Comparison of ENCODE assay signal across 39 cellular contexts in genomic region chr12:97862072-97862471, GRCh38.
"Had no signal": no experiment of that assay in that cellular context is flagged by ENCODE, and none has a peak within 500 bp of the region (broad histone marks: within the 10 kb centered on the region; RNA-seq: fewer than 3 reads in every experiment).

No MANE protein-coding gene starts in this region.

- H3K9me3 Mint-ChIP-seq: activated naive CD4-positive, alpha-beta T cell treated with anti-CD3 and anti-CD28 coated beads for 36 hours; activated naive CD8-positive, alpha-beta T cell treated with anti-CD3 and anti-CD28 coated beads, Interleukin-2, amount 50 U/mL, for 24 hours; activated T-cell treated with anti-CD3 and anti-CD28 coated beads, Interleukin-2, amount 50 U/mL, for 4 hours had no signal

- ATAC-seq: activated naive CD4-positive, alpha-beta T cell treated with anti-CD3 and anti-CD28 coated beads, Interleukin-2, amount 50 U/mL, for 72 hours; activated naive CD8-positive, alpha-beta T cell treated with anti-CD3 and anti-CD28 coated beads, Interleukin-2, amount 50 U/mL, for 24 hours; activated T-cell treated with anti-CD3 and anti-CD28 coated beads, Interleukin-2, amount 50 U/mL, for 4 hours; activated T-cell treated with anti-CD3 and anti-CD28 coated beads, Interleukin-2, amount 50 U/mL, for 72 hours; body of pancreas had no signal

- H3K27me3 Mint-ChIP-seq: activated naive CD4-positive, alpha-beta T cell treated with anti-CD3 and anti-CD28 coated beads, Interleukin-2, amount 10 ng/mL, durations not matched to agents 7 days and 5 days; activated naive CD4-positive, alpha-beta T cell treated with anti-CD3 and anti-CD28 coated beads, Interleukin-2, amount 50 U/mL, for 24 hours; activated naive CD8-positive, alpha-beta T cell; activated naive CD8-positive, alpha-beta T cell treated with anti-CD3 and anti-CD28 coated beads for 36 hours; activated naive CD8-positive, alpha-beta T cell treated with anti-CD3 and anti-CD28 coated beads, Interleukin-2, amount 10 ng/mL, durations not matched to agents 7 days and 5 days; activated naive CD8-positive, alpha-beta T cell treated with anti-CD3 and anti-CD28 coated beads, Interleukin-2, amount 50 U/mL, for 24 hours; central memory CD8-positive, alpha-beta T cell had no signal

- DNase-seq: activated effector memory CD4-positive, alpha-beta T cell treated with anti-CD3 and anti-CD28 coated beads, Interleukin-2, amount 50 U/mL, for 16 hours; activated effector memory CD4-positive, alpha-beta T cell treated with Interleukin-2 at 50 U/mL for 16 hours; activated gamma-delta T cell; activated gamma-delta T cell treated with Interleukin-2 at 50 U/mL for 16 hours; activated naive CD4-positive, alpha-beta T cell; activated naive CD4-positive, alpha-beta T cell treated with anti-CD3 and anti-CD28 coated beads for 36 hours; activated naive CD4-positive, alpha-beta T cell treated with anti-CD3 and anti-CD28 coated beads, Interleukin-2, amount 10 ng/mL, durations not matched to agents 7 days and 5 days; activated naive CD4-positive, alpha-beta T cell treated with anti-CD3 and anti-CD28 coated beads, Interleukin-2, amount 50 U/mL, for 16 hours; activated naive CD4-positive, alpha-beta T cell treated with Interleukin-2 at 50 U/mL for 16 hours; activated naive CD8-positive, alpha-beta T cell treated with anti-CD3 and anti-CD28 coated beads for 36 hours; activated naive CD8-positive, alpha-beta T cell treated with anti-CD3 and anti-CD28 coated beads, Interleukin-2, amount 10 ng/mL, durations not matched to agents 7 days and 5 days; activated naive CD8-positive, alpha-beta T cell treated with anti-CD3 and anti-CD28 coated beads, Interleukin-2, amount 50 U/mL, for 24 hours; activated T-cell treated with anti-CD3 and anti-CD28 coated beads, Interleukin-2, amount 50 U/mL, for 4 hours; activated T-cell treated with anti-CD3 and anti-CD28 coated beads, Interleukin-2, amount 50 U/mL, for 48 hours; activated T-cell treated with anti-CD3 and anti-CD28 coated beads, Interleukin-2, amount 50 U/mL, for 72 hours; adrenal gland; amniotic stem cell; amygdala; anterior cingulate cortex; aorta; body of pancreas; brain microvascular endothelial cell; caudate nucleus; central memory CD4-positive, alpha-beta T cell; cerebellar nuclear complex; colonic mucosa had no signal

- H3K4me3 ChIP-seq: adrenal gland, ascending aorta, body of pancreas, breast epithelium, cardiac muscle cell, colonic mucosa had no signal

- H3K36me3 Mint-ChIP-seq: activated naive CD4-positive, alpha-beta T cell treated with anti-CD3 and anti-CD28 coated beads, Interleukin-2, amount 10 ng/mL, durations not matched to agents 7 days and 5 days; activated naive CD4-positive, alpha-beta T cell treated with anti-CD3 and anti-CD28 coated beads, Interleukin-2, amount 50 U/mL, for 24 hours; activated naive CD4-positive, alpha-beta T cell treated with anti-CD3 and anti-CD28 coated beads, Interleukin-2, amount 50 U/mL, for 72 hours; activated naive CD8-positive, alpha-beta T cell; activated naive CD8-positive, alpha-beta T cell treated with anti-CD3 and anti-CD28 coated beads for 36 hours; activated naive CD8-positive, alpha-beta T cell treated with anti-CD3 and anti-CD28 coated beads, Interleukin-2, amount 10 ng/mL, durations not matched to agents 7 days and 5 days; brain had no signal

- H3K36me3 ChIP-seq: adrenal gland, ascending aorta, brain microvascular endothelial cell, breast epithelium, cardiac muscle cell, colonic mucosa had no signal

- H3K4me1 ChIP-seq: adrenal gland, ascending aorta, body of pancreas, breast epithelium, colonic mucosa had no signal

- H3K4me3 Mint-ChIP-seq: activated naive CD4-positive, alpha-beta T cell treated with anti-CD3 and anti-CD28 coated beads for 36 hours; activated naive CD4-positive, alpha-beta T cell treated with anti-CD3 and anti-CD28 coated beads, Interleukin-2, amount 10 ng/mL, durations not matched to agents 7 days and 5 days; activated naive CD4-positive, alpha-beta T cell treated with anti-CD3 and anti-CD28 coated beads, Interleukin-2, amount 50 U/mL, for 24 hours; activated naive CD8-positive, alpha-beta T cell; activated naive CD8-positive, alpha-beta T cell treated with anti-CD3 and anti-CD28 coated beads for 36 hours; activated naive CD8-positive, alpha-beta T cell treated with anti-CD3 and anti-CD28 coated beads, Interleukin-2, amount 10 ng/mL, durations not matched to agents 7 days and 5 days; activated naive CD8-positive, alpha-beta T cell treated with anti-CD3 and anti-CD28 coated beads, Interleukin-2, amount 50 U/mL, for 24 hours; activated T-cell treated with anti-CD3 and anti-CD28 coated beads, Interleukin-2, amount 50 U/mL, for 4 hours; activated T-cell treated with anti-CD3 and anti-CD28 coated beads, Interleukin-2, amount 50 U/mL, for 72 hours; activated T-helper 1 cell treated with anti-CD3 and anti-CD28 coated beads, Interleukin-12 subunit alpha, Interleukin-12 subunit beta, Interleukin-2, Interleukin-4 antibody, amounts not matched to agents 30 ng/mL and 10 ng/mL and 1 ng/mL, durations not matched to agents 14 hours and 24 hours and 36 hours; brain; central memory CD8-positive, alpha-beta T cell had no signal

- H3K4me1 Mint-ChIP-seq: activated naive CD4-positive, alpha-beta T cell treated with anti-CD3 and anti-CD28 coated beads, Interleukin-2, amount 10 ng/mL, durations not matched to agents 7 days and 5 days; activated naive CD4-positive, alpha-beta T cell treated with anti-CD3 and anti-CD28 coated beads, Interleukin-2, amount 50 U/mL, for 24 hours; activated naive CD8-positive, alpha-beta T cell treated with anti-CD3 and anti-CD28 coated beads for 36 hours; activated naive CD8-positive, alpha-beta T cell treated with anti-CD3 and anti-CD28 coated beads, Interleukin-2, amount 10 ng/mL, durations not matched to agents 7 days and 5 days; activated naive CD8-positive, alpha-beta T cell treated with anti-CD3 and anti-CD28 coated beads, Interleukin-2, amount 50 U/mL, for 24 hours; brain; central memory CD8-positive, alpha-beta T cell had no signal

- H3K9me3 ChIP-seq: adrenal gland, ascending aorta, body of pancreas, colonic mucosa had no signal

- H3K27ac ChIP-seq: adrenal gland, ascending aorta, body of pancreas, brain microvascular endothelial cell, breast epithelium, cardiac muscle cell, colonic mucosa had no signal

- FAIRE-seq: astrocyte, bronchial epithelial cell, colon had no signal

- H3K27ac Mint-ChIP-seq: activated naive CD4-positive, alpha-beta T cell treated with anti-CD3 and anti-CD28 coated beads for 36 hours; activated naive CD4-positive, alpha-beta T cell treated with anti-CD3 and anti-CD28 coated beads, Interleukin-2, amount 10 ng/mL, durations not matched to agents 7 days and 5 days; activated naive CD4-positive, alpha-beta T cell treated with anti-CD3 and anti-CD28 coated beads, Interleukin-2, amount 50 U/mL, for 24 hours; activated naive CD4-positive, alpha-beta T cell treated with anti-CD3 and anti-CD28 coated beads, Interleukin-2, amount 50 U/mL, for 72 hours; activated naive CD8-positive, alpha-beta T cell; activated naive CD8-positive, alpha-beta T cell treated with anti-CD3 and anti-CD28 coated beads for 36 hours; activated naive CD8-positive, alpha-beta T cell treated with anti-CD3 and anti-CD28 coated beads, Interleukin-2, amount 10 ng/mL, durations not matched to agents 7 days and 5 days; activated naive CD8-positive, alpha-beta T cell treated with anti-CD3 and anti-CD28 coated beads, Interleukin-2, amount 50 U/mL, for 24 hours; activated T-cell treated with anti-CD3 and anti-CD28 coated beads, Interleukin-2, amount 50 U/mL, for 72 hours; activated T-helper 1 cell treated with anti-CD3 and anti-CD28 coated beads, Interleukin-12 subunit alpha, Interleukin-12 subunit beta, Interleukin-2, Interleukin-4 antibody, amounts not matched to agents 30 ng/mL and 10 ng/mL and 1 ng/mL, durations not matched to agents 14 hours and 24 hours and 36 hours; activated T-helper 2 cell treated with anti-CD3 and anti-CD28 coated beads, Interferon-gamma antibody, Interleukin-2, Interleukin-4, amounts not matched to agents 10 μg/mL and 5 μg/mL and 100 μg/mL, durations not matched to agents 14 hours and 24 hours and 36 hours; brain had no signal

- H3K27me3 ChIP-seq: adrenal gland, ascending aorta, body of pancreas, brain microvascular endothelial cell, breast epithelium, cardiac muscle cell, colonic mucosa had no signal
